ENCODE assay signal across 22 cellular contexts in genomic region chr3:11370961-11371360, GRCh38.
"Had no signal": no experiment of that assay in that cellular context is flagged by ENCODE, and none has a peak within 500 bp of the region (broad histone marks: within the 10 kb centered on the region; RNA-seq: fewer than 3 reads in every experiment).

No MANE protein-coding gene starts in this region.

- H3K36me3 ChIP-seq: left ventricle myocardium inferior, pancreas, right atrium auricular region had no signal

- H3K4me1 Mint-ChIP-seq: activated B cell treated with CpG ODN at 0.5 μM for 24 hours; immature natural killer cell; naive thymus-derived CD8-positive, alpha-beta T cell had no signal

- H3K27ac ChIP-seq: body of pancreas, foreskin keratinocyte, left ventricle myocardium inferior, pancreas, psoas muscle, right atrium auricular region, suprapubic skin had no signal

- H3K27ac Mint-ChIP-seq: activated B cell treated with CpG ODN at 0.5 μM for 24 hours; activated CD4-positive, alpha-beta T cell treated with anti-CD3 and anti-CD28 coated beads for 36 hours; dendritic cell treated with granulocyte-macrophage colony-stimulating factor and Interleukin-4, amounts not matched to agents 40 ng/mL and 50 ng/mL, for 4 days; immature natural killer cell had no signal

- H3K4me3 ChIP-seq: body of pancreas, left ventricle myocardium inferior, pancreas, psoas muscle, right atrium auricular region, stomach, suprapubic skin had no signal

- H3K9me3 Mint-ChIP-seq: activated B cell treated with CpG ODN at 0.5 μM for 24 hours; dendritic cell treated with granulocyte-macrophage colony-stimulating factor and Interleukin-4, amounts not matched to agents 40 ng/mL and 50 ng/mL, for 4 days; immature natural killer cell; mesothelial cell of epicardium; naive thymus-derived CD8-positive, alpha-beta T cell had no signal

- H3K27me3 ChIP-seq: body of pancreas, foreskin keratinocyte, pancreas, right atrium auricular region, stomach, suprapubic skin had no signal

- H3K4me1 ChIP-seq: body of pancreas, foreskin keratinocyte had no signal

- DNase-seq: activated B cell treated with CpG ODN at 0.5 μM for 24 hours; activated CD4-positive, alpha-beta T cell treated with anti-CD3 and anti-CD28 coated beads for 36 hours; activated CD4-positive, alpha-beta T cell treated with anti-CD3 and anti-CD28 coated beads, Interleukin-2, amount 50 U/mL, for 48 hours; activated effector memory CD4-positive, alpha-beta T cell treated with anti-CD3 and anti-CD28 coated beads, Interleukin-2, amount 50 U/mL, for 16 hours; activated naive CD4-positive, alpha-beta T cell treated with anti-CD3 and anti-CD28 coated beads, Interleukin-2, amount 50 U/mL, for 16 hours; activated T-cell treated with anti-CD3 and anti-CD28 coated beads, Interleukin-2, amount 50 U/mL, for 48 hours; body of pancreas; effector CD4-positive, alpha-beta T cell; foreskin keratinocyte; immature natural killer cell; left ventricle myocardium inferior; naive thymus-derived CD8-positive, alpha-beta T cell; pancreas; psoas muscle; stimulated activated CD4-positive, alpha-beta T cell treated with anti-CD3 and anti-CD28 coated beads, Interleukin-4, amount 100 ng/mL, for 4 hours; stomach; T-helper 1 cell; trophoblast cell had no signal

- H3K4me3 Mint-ChIP-seq: activated B cell treated with CpG ODN at 0.5 μM for 24 hours; activated CD4-positive, alpha-beta T cell treated with anti-CD3 and anti-CD28 coated beads for 36 hours; dendritic cell treated with granulocyte-macrophage colony-stimulating factor and Interleukin-4, amounts not matched to agents 40 ng/mL and 50 ng/mL, for 4 days; immature natural killer cell; mesothelial cell of epicardium; naive thymus-derived CD8-positive, alpha-beta T cell had no signal

- H3K9me3 ChIP-seq: body of pancreas, left ventricle myocardium inferior, pancreas, psoas muscle, right atrium auricular region, stomach, suprapubic skin had no signal

- H3K27me3 Mint-ChIP-seq: activated B cell treated with CpG ODN at 0.5 μM for 24 hours; activated CD4-positive, alpha-beta T cell treated with anti-CD3 and anti-CD28 coated beads for 36 hours; dendritic cell treated with granulocyte-macrophage colony-stimulating factor and Interleukin-4, amounts not matched to agents 40 ng/mL and 50 ng/mL, for 4 days; naive thymus-derived CD8-positive, alpha-beta T cell had no signal
